Comparison of ENCODE assay signal across 17 cellular contexts in the genomic region with DNA sequence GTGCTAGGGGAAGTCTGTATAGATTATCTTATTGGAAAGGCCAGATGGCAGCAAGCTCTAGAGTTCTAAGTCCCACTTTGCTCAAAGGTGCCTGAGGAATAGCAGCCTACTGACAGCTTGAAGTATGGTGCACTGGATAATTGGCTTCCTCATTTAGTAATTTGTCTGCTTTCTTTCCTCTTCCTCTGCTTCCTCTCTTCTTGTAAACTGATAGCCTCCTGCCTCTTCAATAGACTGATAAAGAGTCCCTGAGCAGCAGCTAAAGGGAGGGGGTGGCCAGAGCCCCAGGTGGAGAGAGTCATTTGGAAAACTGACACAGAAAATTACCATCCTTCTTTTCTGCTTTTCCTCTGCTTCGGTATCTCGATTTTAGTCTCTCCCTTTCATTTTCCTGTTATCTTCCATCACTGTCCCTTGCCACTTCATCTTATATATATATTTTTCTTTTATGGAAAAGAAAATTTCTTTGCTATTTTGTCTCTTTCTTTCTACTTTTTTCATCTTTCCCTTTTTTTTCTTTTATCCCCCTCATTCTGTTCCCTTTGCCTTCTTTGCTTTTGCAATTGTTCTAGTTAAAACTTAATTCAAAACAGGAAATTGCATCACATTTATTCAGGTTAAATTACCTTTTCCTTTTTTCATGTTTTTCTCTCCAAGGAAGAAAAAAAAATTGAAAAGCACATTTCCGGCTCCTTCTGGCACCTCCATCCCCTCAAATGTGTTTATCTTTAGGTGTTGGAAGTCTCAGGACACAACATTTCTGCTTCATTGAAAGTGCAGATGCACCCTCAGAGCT.
DNase-seq lines count a peak whose midpoint lies in the region; ATAC-seq, FAIRE-seq and TF ChIP-seq lines count a peak whose summit lies in the region.
"Had no signal": no experiment of that assay in that cellular context is flagged by ENCODE, and none has a peak within 500 bp of the region (broad histone marks: within the 10 kb centered on the region; RNA-seq: fewer than 3 reads in every experiment).

No MANE protein-coding gene starts in this region.

- H3K4me1 ChIP-seq in HEK293 (ENCODE audit: control insufficient read depth, insufficient read depth, low read length) (peaks cover 11% of the 10 kb centered on the region), right lobe of liver (peaks cover 0 to 50% (median 20%) of the 10 kb centered on the region in 4 donors)
- H3K4me1 ChIP-seq: colonic mucosa, sigmoid colon had no signal

- H3K27ac ChIP-seq in HEK293 (ENCODE audit: extremely low read depth, low read depth, low read length) (no peak overlapping the region), right lobe of liver (peak overlapping the region; percentile 26 to 64 (median 62))
- H3K27ac ChIP-seq: colonic mucosa, neural progenitor cell had no signal

- POLR2A ChIA-PET in HEK293 (lab: Yijun Ruan, JAX), result no interaction called here

- WGBS in right lobe of liver (ENCODE audit: insufficient coverage, low coverage, low lambda C conversion rate, missing lambda C conversion rate), result 31% methylated on average over 3 of the region's 3 CpGs

- ATAC-seq in right lobe of liver (no peak), GM21717 (IDR thresholded peaks at IDR 0.05; ENCODE audit: unreplicated experiment) (no peak)
- ATAC-seq: left lobe of liver; stimulated activated naive B cell treated with anti-CD40 and anti-IgM and Interleukin-4, amounts not matched to agents 10 μg/mL and 1 μg/mL and 100 μg/mL, for 72 hours had no signal

- intact Hi-C loops in right lobe of liver (cut with DNase I), result no loop called here

- no peak for TF ChIP-seq POLR2A in right lobe of liver (IDR thresholded peaks at IDR 0.05)

- DNase-seq in D721Med (ENCODE audit: insufficient read length, low spot score) (no peak), OCI-M1 (lab: John Stamatoyannopoulos, UW) (peak; percentile 15), right lobe of liver (no peak), RCC 7860 (ENCODE audit: low spot score) (no peak), GM13977 (ENCODE audit: low spot score) (no peak)
- DNase-seq: activated CD4-positive, CD25-positive, alpha-beta regulatory T cell; activated T-cell treated with anti-CD3 and anti-CD28 coated beads for 4 hours; colonic mucosa; NCI-H1048; sigmoid colon; stimulated activated naive B cell treated with anti-CD40 and anti-IgM and Interleukin-4, amounts not matched to agents 10 μg/mL and 1 μg/mL and 100 μg/mL, for 72 hours; SW 1271 had no signal

- H3K9me3 ChIP-seq in HEK293 (ENCODE audit: control insufficient read depth, insufficient read depth, low read depth, low read length) (no peaks in the 10 kb centered on the region), right lobe of liver (no peaks in the 10 kb centered on the region)
- H3K9me3 ChIP-seq: ascending aorta, colonic mucosa, sigmoid colon had no signal

- no peak overlapping the region for H3K4me3 ChIP-seq in HEK293 (ENCODE audit: low read depth, low read length)
- no peak overlapping the region for H3K4me3 ChIP-seq in right lobe of liver
- H3K4me3 ChIP-seq: colonic mucosa, neural progenitor cell, sigmoid colon had no signal

- in situ Hi-C loops in GM13977 (cut with MboI; ENCODE audit: low pct_unique_long_range_greater_than_20kb, low sequenced_read_pairs, unreplicated experiment), result no loop called here

- H3K27me3 ChIP-seq in right lobe of liver, result no peaks in the 10 kb centered on the region
- H3K27me3 ChIP-seq: ascending aorta, colonic mucosa, sigmoid colon had no signal

- FAIRE-seq in D721Med (lab: Jason Lieb, UNC) (peak; percentile 81), RCC 7860 (lab: Jason Lieb, UNC) (no peak)

- CTCF ChIA-PET in HEK293 (lab: Yijun Ruan, JAX), result interaction anchor here (0.7 to 0.9 kb wide), 2 partner anchors 39 to 63 kb away, joined by 3 read pairs; no protein-coding TSS in a partner anchor

- H3K36me3 ChIP-seq in HEK293 (ENCODE audit: control insufficient read depth in 2 of 2, insufficient read depth in 1 of 2, low read length in 2 of 2) (no peaks in the 10 kb centered on the region), right lobe of liver (no peaks in the 10 kb centered on the region)
- H3K36me3 ChIP-seq: ascending aorta, colonic mucosa, neural progenitor cell, sigmoid colon had no signal

- no peak for TF ChIP-seq CTCF in D721Med (IDR thresholded peaks at IDR 0.05; ENCODE audit: insufficient read depth, missing control alignments)
- TF ChIP-seq CTCF in HEK293 (tag by site-specific recombination; IDR thresholded peaks at IDR 0.05), result no peak
- no peak for TF ChIP-seq CTCF in right lobe of liver (IDR thresholded peaks at IDR 0.05)
- no peak for TF ChIP-seq CTCF in GM13977 (IDR thresholded peaks at IDR 0.05; ENCODE audit: extremely low read depth, insufficient read depth, missing control alignments)

TF ChIP-seq in HEK293, 187 proteins besides CTCF, POLR2A, EP300 and RAD21:
- TF ChIP-seq ZXDB (tag by site-specific recombination; IDR thresholded peaks at IDR 0.05) (peak; percentile 38; the same call in 1 of the 2 replicates), ZNF184 (tag by site-specific recombination; IDR thresholded peaks at IDR 0.05) (no peak), ZNF133 (tag by site-specific recombination; IDR thresholded peaks at IDR 0.05) (peak; percentile 76), ZNF513 (tag by site-specific recombination; IDR thresholded peaks at IDR 0.05) (peak; percentile 88), ZFHX2 (tag by site-specific recombination; conservative IDR thresholded peaks at IDR 0.05) (0 out of 2 replicates have a peak, but pooled peaks have one; percentile 11), ZNF514 (tag by site-specific recombination; IDR thresholded peaks at IDR 0.05) (no peak), ZBTB20 (tag by site-specific recombination; IDR thresholded peaks at IDR 0.05) (peak; percentile 32; the same call in 1 of the 2 replicates), TCF7L2 (IDR thresholded peaks at IDR 0.05; ENCODE audit: borderline replicate concordance, low read depth, low read length) (peak; percentile 88), OSR2 (tag by site-specific recombination; IDR thresholded peaks at IDR 0.05) (peak; percentile 87), EGR2 (tag by site-specific recombination; IDR thresholded peaks at IDR 0.05; ENCODE audit: low read depth) (peak; percentile 26; the same call in 1 of the 2 replicates), FEZF1 (tag by site-specific recombination; IDR thresholded peaks at IDR 0.05) (0 out of 2 replicates have a peak, but pooled peaks have one; percentile 29)
- TF ChIP-seq, protein P1, sequence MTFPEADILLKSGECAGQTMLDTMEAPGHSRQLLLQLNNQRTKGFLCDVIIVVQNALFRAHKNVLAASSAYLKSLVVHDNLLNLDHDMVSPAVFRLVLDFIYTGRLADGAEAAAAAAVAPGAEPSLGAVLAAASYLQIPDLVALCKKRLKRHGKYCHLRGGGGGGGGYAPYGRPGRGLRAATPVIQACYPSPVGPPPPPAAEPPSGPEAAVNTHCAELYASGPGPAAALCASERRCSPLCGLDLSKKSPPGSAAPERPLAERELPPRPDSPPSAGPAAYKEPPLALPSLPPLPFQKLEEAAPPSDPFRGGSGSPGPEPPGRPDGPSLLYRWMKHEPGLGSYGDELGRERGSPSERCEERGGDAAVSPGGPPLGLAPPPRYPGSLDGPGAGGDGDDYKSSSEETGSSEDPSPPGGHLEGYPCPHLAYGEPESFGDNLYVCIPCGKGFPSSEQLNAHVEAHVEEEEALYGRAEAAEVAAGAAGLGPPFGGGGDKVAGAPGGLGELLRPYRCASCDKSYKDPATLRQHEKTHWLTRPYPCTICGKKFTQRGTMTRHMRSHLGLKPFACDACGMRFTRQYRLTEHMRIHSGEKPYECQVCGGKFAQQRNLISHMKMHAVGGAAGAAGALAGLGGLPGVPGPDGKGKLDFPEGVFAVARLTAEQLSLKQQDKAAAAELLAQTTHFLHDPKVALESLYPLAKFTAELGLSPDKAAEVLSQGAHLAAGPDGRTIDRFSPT (tag by site-specific recombination; IDR thresholded peaks at IDR 0.05), result no peak
